In the genomic region with DNA sequence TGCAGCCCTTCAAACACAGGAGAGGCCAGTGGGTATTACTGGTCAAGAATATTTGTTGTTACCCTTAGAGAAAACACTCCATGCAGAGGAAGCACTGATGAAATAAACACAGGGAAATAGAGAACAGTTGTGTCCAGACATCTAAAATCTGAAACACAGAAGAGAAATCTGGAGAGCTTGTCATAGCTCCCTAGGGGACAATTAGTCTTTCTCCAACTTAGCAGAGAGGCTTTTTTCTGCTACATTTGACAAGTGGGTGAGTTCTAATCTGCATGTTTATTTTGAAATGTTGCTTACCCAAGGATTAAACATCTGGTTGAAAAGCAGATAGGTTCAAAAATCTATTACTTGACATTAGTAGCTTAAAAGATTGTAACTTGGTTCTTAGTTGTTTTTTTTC, we compare ENCODE assay signal across 14 cellular contexts.
"Had no signal": no experiment of that assay in that cellular context is flagged by ENCODE, and none has a peak within 500 bp of the region (broad histone marks: within the 10 kb centered on the region; RNA-seq: fewer than 3 reads in every experiment).

No MANE protein-coding gene starts in this region.

- ATAC-seq: activated CD8-positive, alpha-beta T cell treated with anti-CD3 and anti-CD28 coated beads for 36 hours; activated T-cell treated with anti-CD3 and anti-CD28 coated beads, Interleukin-2, amount 50 U/mL, for 4 hours; left lobe of liver; naive thymus-derived CD8-positive, alpha-beta T cell; stimulated activated naive B cell treated with anti-CD40 and anti-IgM and Interleukin-4, amounts not matched to agents 10 μg/mL and 1 μg/mL and 100 μg/mL, for 72 hours had no signal

- DNase-seq: activated CD4-positive, alpha-beta T cell treated with anti-CD3 and anti-CD28 coated beads for 4 hours; activated CD8-positive, alpha-beta T cell treated with anti-CD3 and anti-CD28 coated beads for 36 hours; activated effector memory CD4-positive, alpha-beta T cell treated with Interleukin-2 at 50 U/mL for 16 hours; activated naive CD4-positive, alpha-beta T cell treated with anti-CD3 and anti-CD28 coated beads, Interleukin-2, amount 50 U/mL, for 16 hours; activated T-cell treated with anti-CD3 and anti-CD28 coated beads, Interleukin-2, amount 50 U/mL, for 4 hours; islet precursor cell; mammary epithelial cell; naive thymus-derived CD8-positive, alpha-beta T cell; occipital lobe; stimulated activated CD4-positive, alpha-beta T cell treated with anti-CD3 and anti-CD28 coated beads, Interleukin-15, amount 100 ng/mL, for 24 hours; stimulated activated CD4-positive, alpha-beta T cell treated with anti-CD3 and anti-CD28 coated beads, Interleukin-4, amount 100 ng/mL, for 1 hour; stimulated activated naive B cell treated with anti-CD40 and anti-IgM and Interleukin-4, amounts not matched to agents 10 μg/mL and 1 μg/mL and 100 μg/mL, for 72 hours; thyroid gland had no signal
